In the genomic region with DNA sequence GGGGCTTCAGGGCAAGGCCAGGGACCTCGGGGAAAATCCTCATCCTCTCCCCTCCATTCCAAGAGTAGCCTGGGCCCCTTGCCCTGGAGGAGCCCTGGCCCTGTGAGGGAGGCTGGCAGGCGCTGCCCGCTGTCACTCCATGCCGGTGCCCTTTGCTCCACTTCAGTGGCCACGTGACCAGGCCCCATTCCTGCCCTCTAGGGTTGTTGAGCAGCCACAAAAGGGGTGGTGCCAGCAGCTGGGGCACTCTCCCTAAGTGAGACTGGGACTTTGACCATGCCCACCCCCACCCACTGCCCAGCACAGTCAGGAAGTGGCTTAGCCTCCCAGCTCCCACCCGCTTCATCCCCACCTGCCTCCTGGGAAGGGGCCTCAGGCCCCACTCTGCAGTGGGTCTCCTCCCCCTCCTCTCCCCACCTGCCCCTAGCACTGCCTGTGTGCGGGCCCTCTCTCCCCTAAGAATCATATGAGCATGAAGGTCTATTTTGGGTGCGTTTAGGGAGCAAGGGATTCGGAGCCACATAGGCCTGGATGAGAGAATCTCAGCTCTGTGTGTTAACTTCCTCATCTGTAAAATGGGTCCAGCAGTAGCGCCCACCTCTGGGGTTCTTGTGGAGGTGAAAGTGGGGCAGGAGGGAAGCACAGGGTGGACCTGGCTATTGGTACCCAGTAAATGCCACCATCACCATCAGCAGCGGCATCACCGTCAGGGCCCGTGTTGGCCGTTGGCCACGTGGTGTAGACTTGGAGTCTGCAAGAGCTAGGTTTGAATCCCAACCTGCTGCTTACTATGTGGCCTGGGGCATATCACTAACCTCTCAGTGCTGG, we compare ENCODE assay signal across 10 cellular contexts. TPM values are rescaled to one million over a fixed set of nuclear protein-coding genes. Genes with fewer than 3 reads are reported as not detected.
DNase-seq lines count a peak whose midpoint lies in the region; ATAC-seq, FAIRE-seq and TF ChIP-seq lines count a peak whose summit lies in the region.
"Had no signal": no experiment of that assay in that cellular context is flagged by ENCODE, and none has a peak within 500 bp of the region (broad histone marks: within the 10 kb centered on the region; RNA-seq: fewer than 3 reads in every experiment).

No MANE protein-coding gene starts in this region.

- TF ChIP-seq POLR2A in A549 (IDR thresholded peaks at IDR 0.05; ENCODE audit: low read length), result no peak

- POLR2A ChIA-PET in A549 (lab: Yijun Ruan, JAX), result no interaction called here
- POLR2A ChIA-PET in SK-N-SH (lab: Yijun Ruan, JAX), result interaction anchor here (0.6 to 1.0 kb wide), 2 partner anchors 28 to 70 kb away, joined by 3 read pairs; no protein-coding TSS in a partner anchor

- H2AFZ ChIP-seq in SK-N-SH (ENCODE audit: low read depth) (no peak overlapping the region), osteoblast (ENCODE audit: low read length) (no peak overlapping the region)

- H4K20me1 ChIP-seq in SK-N-SH (ENCODE audit: insufficient read depth) (0 out of 2 replicates have a peak, but pooled peaks cover 3% of the 10 kb centered on the region), osteoblast (ENCODE audit: insufficient read depth, low read length) (peaks cover 25% of the 10 kb centered on the region)

- TF ChIP-seq RAD21 in A549 (conservative IDR thresholded peaks at IDR 0.05 in 1 of 2, IDR thresholded peaks at IDR 0.05 in 1 of 2), result no peak
- TF ChIP-seq RAD21 in SK-N-SH (IDR thresholded peaks at IDR 0.05; ENCODE audit: low read length), result no peak

- H3K9me3 ChIP-seq in A549 (no peaks in the 10 kb centered on the region), SK-N-SH (no peaks in the 10 kb centered on the region), osteoblast (ENCODE audit: low read depth, low read length) (no peaks in the 10 kb centered on the region)
- H3K9me3 ChIP-seq: neutrophil had no signal

- no peak overlapping the region for H3K4me3 ChIP-seq in A549
- no peak overlapping the region for H3K4me3 ChIP-seq in SK-N-SH (ENCODE audit: low read depth in 2 of 2, low read length in 1 of 2)
- no peak overlapping the region for H3K4me3 ChIP-seq in osteoblast (ENCODE audit: insufficient read depth, low read length)

- DNase-seq in A549 (ENCODE audit: low read depth in 1 of 2, low spot score in 1 of 2) (no peak), SK-N-SH (peak; percentile 77), left cardiac atrium (peak; percentile 74), osteoblast (ENCODE audit: insufficient read length, low spot score, missing footprints) (peak; percentile 86), putamen (ENCODE audit: low spot score) (no peak), ureter (ENCODE audit: low spot score) (no peak)
- DNase-seq: activated naive CD4-positive, alpha-beta T cell treated with Interleukin-2 at 50 U/mL for 16 hours had no signal

- no peak for TF ChIP-seq CTCF in A549 (IDR thresholded peaks at IDR 0.05)
- no peak for TF ChIP-seq CTCF in SK-N-SH (IDR thresholded peaks at IDR 0.05)
- no peak for TF ChIP-seq CTCF in osteoblast (IDR thresholded peaks at IDR 0.05; ENCODE audit: extremely low read depth, low read depth, low read length)

- intact Hi-C loops in left cardiac atrium (cut with DNase I), result no loop called here

- H3K9me2 ChIP-seq in SK-N-SH, result no peaks in the 10 kb centered on the region

- no peaks in the 10 kb centered on the region for H3K79me2 ChIP-seq in SK-N-SH (ENCODE audit: insufficient read depth)
- peaks cover 5% of the 10 kb centered on the region for H3K79me2 ChIP-seq in osteoblast (ENCODE audit: insufficient read depth, low read length)

- peaks cover 9% of the 10 kb centered on the region for H3F3A ChIP-seq in SK-N-SH (replicated peaks; ENCODE audit: insufficient read depth)

- no peak for TF ChIP-seq EP300 in A549 (IDR thresholded peaks at IDR 0.05)
- no peak for TF ChIP-seq EP300 in SK-N-SH (IDR thresholded peaks at IDR 0.05; ENCODE audit: borderline replicate concordance in 1 of 2, low read depth in 1 of 2, low read length in 1 of 2)

- peak overlapping the region in 1 of 2 experiments; percentile 68; a peak in 3 of 6 replicates for H3K27ac ChIP-seq in A549
- peak overlapping the region in 1 of 2 experiments; percentile 20; a peak in 2 of 4 replicates for H3K27ac ChIP-seq in SK-N-SH (ENCODE audit: low read depth in 2 of 2, low read length in 1 of 2)
- no peak overlapping the region for H3K27ac ChIP-seq in osteoblast (ENCODE audit: low read depth, low read length)
- H3K27ac ChIP-seq: neutrophil had no signal

- H3K4me2 ChIP-seq in A549 (peak overlapping the region; percentile 33), SK-N-SH (no peak overlapping the region), osteoblast (ENCODE audit: insufficient read depth, low read length) (peak overlapping the region; percentile 3)

- H3K4me1 ChIP-seq in A549, result peaks cover 29% of the 10 kb centered on the region
- peaks cover 0 to 24% of the 10 kb centered on the region in 2 experiments; a peak in 1 of 4 replicates for H3K4me1 ChIP-seq in SK-N-SH (ENCODE audit: control insufficient read depth in 1 of 2, insufficient read depth in 2 of 2, low read depth in 1 of 2, low read length in 1 of 2)
- peaks cover 30% of the 10 kb centered on the region for H3K4me1 ChIP-seq in osteoblast (ENCODE audit: insufficient read depth, low read length)

- CTCF ChIA-PET in A549 (lab: Yijun Ruan, JAX) (interaction anchor here (1.1 to 60.2 kb wide), 6 partner anchors 3 to 105 kb away, joined by 3 to 1356 read pairs (median 18); a partner anchor contains a TSS), SK-N-SH (lab: Yijun Ruan, JAX) (interaction anchor here (0.7 to 15.0 kb wide), 14 partner anchors 9 to 167 kb away, joined by 3 to 297 read pairs (median 5); a partner anchor contains a TSS)

- 74% methylated on average over 14 of the region's 15 CpGs for WGBS in A549 (ENCODE audit: missing lambda C conversion rate)
- 86% methylated on average over 15 of the region's 15 CpGs for WGBS in SK-N-SH (ENCODE audit: low lambda C conversion rate)

- peak; percentile 11 to 37; a peak in 4 of 6 replicates for ATAC-seq in A549
- peak; percentile 82 to 87 for ATAC-seq in left cardiac atrium
- ATAC-seq in HG03175 (IDR thresholded peaks at IDR 0.05; ENCODE audit: unreplicated experiment), result no peak
- no peak for ATAC-seq in HG02798 (IDR thresholded peaks at IDR 0.05; ENCODE audit: poor library complexity, unreplicated experiment)

- no peak overlapping the region for H3K9ac ChIP-seq in SK-N-SH

- peaks cover 5 to 19% of the 10 kb centered on the region in 2 experiments for H3K36me3 ChIP-seq in SK-N-SH (replicated peaks in 1 of 2; ENCODE audit: control insufficient read depth in 1 of 2, insufficient read depth in 2 of 2, low read length in 1 of 2)
- H3K36me3 ChIP-seq in osteoblast (ENCODE audit: insufficient read depth, low read length), result peaks cover 23% of the 10 kb centered on the region
- H3K36me3 ChIP-seq: neutrophil had no signal

- FAIRE-seq in A549 (lab: Jason Lieb, UNC), result no peak

- no peaks in the 10 kb centered on the region for H3K27me3 ChIP-seq in SK-N-SH (ENCODE audit: insufficient read depth)
- no peaks in the 10 kb centered on the region for H3K27me3 ChIP-seq in osteoblast (ENCODE audit: insufficient read depth, low read length)
- H3K27me3 ChIP-seq: neutrophil had no signal

TF ChIP-seq in SK-N-SH, 30 proteins besides CTCF, POLR2A, EP300 and RAD21 (continues in another document):
- TF ChIP-seq YY1 (IDR thresholded peaks at IDR 0.05; ENCODE audit: low read depth), result no peak

RNA-seq across cellular contexts. Expression of a gene that starts 7.2 kb away (rescaled TPM):
- polyA plus RNA-seq in A549 (2011; rRNA removed) (28.5 and 34.4 TPM in 2 replicates), A549 (2017; fragmentation: RNase III; extraction: RNeasy Plus Mini Kit Qiagen cat#74134 plus additional on column Dnase treatment) (14.1 to 19.8 TPM (median 15.2 TPM) in 3 replicates), SK-N-SH (2012; rRNA removed) (96.1 and 124 TPM in 2 replicates)
- polyA plus RNA-seq in A549 (2012; cell fraction: cytosol; rRNA removed), result 59.2 and 79.0 TPM in 2 replicates
- polyA plus RNA-seq in A549 (2012; cell fraction: nucleus; rRNA removed), result 67.5 and 95.4 TPM in 2 replicates
- 65.2 and 71.3 TPM in 2 replicates for polyA minus RNA-seq in A549 (2011; rRNA and poly(A)+ RNA removed)
- 41.5 and 62.1 TPM in 2 replicates for polyA plus RNA-seq in SK-N-SH (2012; cell fraction: cytosol; rRNA removed)
- polyA plus RNA-seq in SK-N-SH (2012; cell fraction: nucleus; rRNA removed), result 123 and 147 TPM in 2 replicates
- total RNA-seq in left cardiac atrium (100 to 1,000 TPM; 156 to 203 TPM), osteoblast (43.4 and 54.8 TPM in 2 replicates), ureter (25.7 TPM)

RNA-seq across cellular contexts. Expression of a gene that starts 27.6 kb away (rescaled TPM):
- polyA plus RNA-seq in A549 (2011; rRNA removed) (0.12 and 0.15 TPM in 2 replicates), A549 (2017; fragmentation: RNase III; extraction: RNeasy Plus Mini Kit Qiagen cat#74134 plus additional on column Dnase treatment) (0.42 to 0.75 TPM (median 0.74 TPM) in 3 replicates), SK-N-SH (2012; rRNA removed) (2.8 and 3.4 TPM in 2 replicates)
- polyA plus RNA-seq in A549 (2012; cell fraction: cytosol; rRNA removed), result 0.22 and 0.31 TPM in 2 replicates
- 1.5 and 1.8 TPM in 2 replicates for polyA plus RNA-seq in A549 (2012; cell fraction: nucleus; rRNA removed)
- polyA minus RNA-seq in A549 (2011; rRNA and poly(A)+ RNA removed), result 0.58 and 0.83 TPM in 2 replicates
- 1.2 and 2.0 TPM in 2 replicates for polyA plus RNA-seq in SK-N-SH (2012; cell fraction: cytosol; rRNA removed)
- polyA plus RNA-seq in SK-N-SH (2012; cell fraction: nucleus; rRNA removed), result 12.4 and 16.5 TPM in 2 replicates
- total RNA-seq in left cardiac atrium (1 to 10 TPM; 1.6 to 2.1 TPM), osteoblast (2.5 and 2.7 TPM in 2 replicates), ureter (5.5 TPM)

RNA-seq across cellular contexts. Expression of a gene that starts 46.5 kb away (rescaled TPM):
- polyA plus RNA-seq in A549 (2011; rRNA removed) (141 and 181 TPM in 2 replicates), A549 (2017; fragmentation: RNase III; extraction: RNeasy Plus Mini Kit Qiagen cat#74134 plus additional on column Dnase treatment) (248 to 268 TPM (median 256 TPM) in 3 replicates), SK-N-SH (2012; rRNA removed) (543 and 766 TPM in 2 replicates)
- 182 and 240 TPM in 2 replicates for polyA plus RNA-seq in A549 (2012; cell fraction: cytosol; rRNA removed)
- polyA plus RNA-seq in A549 (2012; cell fraction: nucleus; rRNA removed), result 975 and 1,352 TPM in 2 replicates
- polyA minus RNA-seq in A549 (2011; rRNA and poly(A)+ RNA removed), result 337 and 368 TPM in 2 replicates
- 239 and 423 TPM in 2 replicates for polyA plus RNA-seq in SK-N-SH (2012; cell fraction: cytosol; rRNA removed)
- polyA plus RNA-seq in SK-N-SH (2012; cell fraction: nucleus; rRNA removed), result 1,445 and 1,576 TPM in 2 replicates
- total RNA-seq in left cardiac atrium (10 to 100 TPM; 26.5 to 35.9 TPM), osteoblast (73.4 and 81.4 TPM in 2 replicates), ureter (211 TPM)

RNA-seq across cellular contexts. Expression of a gene that starts 48.1 kb away (rescaled TPM):
- polyA plus RNA-seq in A549 (2011; rRNA removed), result 16.8 and 22.0 TPM in 2 replicates
- 18.9 and 19.4 TPM in 2 replicates for polyA plus RNA-seq in A549 (2012; cell fraction: cytosol; rRNA removed)
- polyA plus RNA-seq in A549 (2012; cell fraction: nucleus; rRNA removed), result 35.8 and 44.2 TPM in 2 replicates
- 32.4 to 40.6 TPM (median 35.8 TPM) in 3 replicates for polyA plus RNA-seq in A549 (2017; fragmentation: RNase III; extraction: RNeasy Plus Mini Kit Qiagen cat#74134 plus additional on column Dnase treatment)
- 25.9 and 27.1 TPM in 2 replicates for polyA minus RNA-seq in A549 (2011; rRNA and poly(A)+ RNA removed)
- polyA plus RNA-seq in SK-N-SH (2012; rRNA removed), result 26.9 and 35.2 TPM in 2 replicates
- polyA plus RNA-seq in SK-N-SH (2012; cell fraction: cytosol; rRNA removed), result 19.8 and 24.9 TPM in 2 replicates
- polyA plus RNA-seq in SK-N-SH (2012; cell fraction: nucleus; rRNA removed), result 65.0 and 65.1 TPM in 2 replicates
- total RNA-seq in left cardiac atrium, result 10 to 100 TPM; 35.8 to 43.4 TPM
- 44.2 and 48.9 TPM in 2 replicates for total RNA-seq in osteoblast
- total RNA-seq in ureter, result 38.4 TPM

Comparison
In these comparisons a context has a peak if more than half of its experiments do, and no peak if none do; other contexts are left out.
1. ATAC-seq: peak in A549 (2 of 2) and left cardiac atrium (2 of 2); none in HG03175 (single experiment) and HG02798 (single experiment).
2. DNase-seq: peak in SK-N-SH (single experiment), left cardiac atrium (single experiment) and osteoblast (single experiment); none in A549 (0 of 2), putamen (single experiment) and ureter (single experiment).